20 cellular contexts compared by ENCODE assay signal in genomic region chr14:20611277-20611676, GRCh38. TPM values are rescaled to one million over a fixed set of nuclear protein-coding genes. Genes with fewer than 3 reads are reported as not detected.
"Had no signal": no experiment of that assay in that cellular context is flagged by ENCODE, and none has a peak within 500 bp of the region (broad histone marks: within the 10 kb centered on the region; RNA-seq: fewer than 3 reads in every experiment).

No MANE protein-coding gene starts in this region.

- H3K36me3 ChIP-seq: cardiac muscle cell, esophagus muscularis mucosa, ovary, stomach had no signal

- H3K27me3 ChIP-seq: cardiac muscle cell, esophagus muscularis mucosa, ovary, stomach, testis had no signal

- ATAC-seq: activated CD4-positive, alpha-beta T cell treated with anti-CD3 and anti-CD28 coated beads for 36 hours; naive thymus-derived CD4-positive, alpha-beta T cell; sciatic nerve; stimulated activated effector memory CD8-positive, alpha-beta T cell treated with anti-CD3 and anti-CD28 coated beads, Interleukin-12 subunit alpha, Interleukin-12 subunit beta, amount 100 ng/mL, for 72 hours; WTC11 had no signal

- H3K27ac ChIP-seq: cardiac muscle cell, ovary, testis had no signal

- H3K4me3 ChIP-seq: ovary, testis had no signal

- FAIRE-seq: endothelial cell of umbilical vein had no signal

- DNase-seq: activated CD4-positive, alpha-beta memory T cell treated with anti-CD3 and anti-CD28 coated beads for 36 hours; activated CD4-positive, alpha-beta T cell treated with anti-CD3 and anti-CD28 coated beads for 36 hours; activated naive CD8-positive, alpha-beta T cell treated with anti-CD3 and anti-CD28 coated beads for 36 hours; amniotic stem cell; dermis blood vessel endothelial cell; effector memory CD4-positive, alpha-beta T cell; mesendoderm; naive thymus-derived CD4-positive, alpha-beta T cell; ovary; stimulated activated CD4-positive, alpha-beta T cell treated with anti-CD3 and anti-CD28 coated beads, Interleukin-4, amount 100 ng/mL, for 24 hours; stomach; testis had no signal

- H3K9me3 ChIP-seq: esophagus muscularis mucosa, ovary, stomach, testis had no signal

RNA-seq across cellular contexts. Expression of gene RNASE12, which starts 20.1 kb away (rescaled TPM):
- total RNA-seq: activated CD4-positive, alpha-beta memory T cell treated with anti-CD3 and anti-CD28 coated beads for 36 hours; activated CD4-positive, alpha-beta T cell treated with anti-CD3 and anti-CD28 coated beads for 36 hours; activated naive CD8-positive, alpha-beta T cell treated with anti-CD3 and anti-CD28 coated beads for 36 hours; cardiac muscle cell; dermis blood vessel endothelial cell; endothelial cell of umbilical vein; esophagus muscularis mucosa; lower leg skin; mucosa of gallbladder; naive thymus-derived CD4-positive, alpha-beta T cell; ovary; sciatic nerve; stomach; testis; WTC11 had no signal
- polyA plus RNA-seq: cardiac muscle cell; endothelial cell of umbilical vein; naive thymus-derived CD4-positive, alpha-beta T cell; ovary; stomach had no signal

RNA-seq across cellular contexts. Expression of gene RNASE11, which starts 23.5 kb away (rescaled TPM):
- total RNA-seq: activated CD4-positive, alpha-beta memory T cell treated with anti-CD3 and anti-CD28 coated beads for 36 hours; activated CD4-positive, alpha-beta T cell treated with anti-CD3 and anti-CD28 coated beads for 36 hours; activated naive CD8-positive, alpha-beta T cell treated with anti-CD3 and anti-CD28 coated beads for 36 hours; cardiac muscle cell; dermis blood vessel endothelial cell; endothelial cell of umbilical vein; esophagus muscularis mucosa; lower leg skin; mucosa of gallbladder; naive thymus-derived CD4-positive, alpha-beta T cell; ovary; sciatic nerve; stomach; WTC11 had no signal
- polyA plus RNA-seq: cardiac muscle cell; endothelial cell of umbilical vein; naive thymus-derived CD4-positive, alpha-beta T cell; stomach had no signal

RNA-seq across cellular contexts. Expression of gene OR6S1, which starts 30.2 kb away (rescaled TPM):
- total RNA-seq: activated CD4-positive, alpha-beta memory T cell treated with anti-CD3 and anti-CD28 coated beads for 36 hours; activated CD4-positive, alpha-beta T cell treated with anti-CD3 and anti-CD28 coated beads for 36 hours; activated naive CD8-positive, alpha-beta T cell treated with anti-CD3 and anti-CD28 coated beads for 36 hours; cardiac muscle cell; dermis blood vessel endothelial cell; endothelial cell of umbilical vein; esophagus muscularis mucosa; lower leg skin; mucosa of gallbladder; naive thymus-derived CD4-positive, alpha-beta T cell; ovary; sciatic nerve; stomach; WTC11 had no signal
- polyA plus RNA-seq: cardiac muscle cell; endothelial cell of umbilical vein; naive thymus-derived CD4-positive, alpha-beta T cell; ovary; stomach had no signal

RNA-seq across cellular contexts. Expression of gene RNASE9, which starts 50.4 kb away (rescaled TPM):
- total RNA-seq: activated CD4-positive, alpha-beta memory T cell treated with anti-CD3 and anti-CD28 coated beads for 36 hours; activated CD4-positive, alpha-beta T cell treated with anti-CD3 and anti-CD28 coated beads for 36 hours; activated naive CD8-positive, alpha-beta T cell treated with anti-CD3 and anti-CD28 coated beads for 36 hours; cardiac muscle cell; dermis blood vessel endothelial cell; endothelial cell of umbilical vein; esophagus muscularis mucosa; lower leg skin; mucosa of gallbladder; naive thymus-derived CD4-positive, alpha-beta T cell; ovary; sciatic nerve; stomach; testis; WTC11 had no signal
- polyA plus RNA-seq: cardiac muscle cell; endothelial cell of umbilical vein; naive thymus-derived CD4-positive, alpha-beta T cell; ovary; stomach had no signal
